In the genomic region with DNA sequence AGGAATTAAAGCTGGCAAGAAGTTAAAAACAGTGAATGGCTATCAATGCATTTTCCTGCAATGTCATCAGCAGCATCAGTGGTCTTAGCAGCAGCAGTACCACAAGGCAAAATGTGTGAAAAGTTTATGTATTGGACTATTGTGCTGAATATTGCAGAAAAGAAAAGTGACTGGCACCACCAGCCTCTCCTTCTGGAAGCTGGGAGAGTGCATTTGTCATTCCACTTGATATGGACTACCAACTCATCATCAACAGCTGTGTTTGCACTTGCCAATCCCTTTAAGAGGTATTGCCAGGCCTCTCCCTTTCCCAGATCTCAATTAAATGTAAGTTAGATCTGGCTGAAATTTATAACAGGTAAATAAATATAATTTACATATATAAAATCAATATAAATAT, we compare ENCODE assay signal across 20 cellular contexts.
"Had no signal": no experiment of that assay in that cellular context is flagged by ENCODE, and none has a peak within 500 bp of the region (broad histone marks: within the 10 kb centered on the region; RNA-seq: fewer than 3 reads in every experiment).

No MANE protein-coding gene starts in this region.

- H3K27me3 Mint-ChIP-seq: dendritic cell treated with granulocyte-macrophage colony-stimulating factor and Interleukin-4, amounts not matched to agents 40 ng/mL and 50 ng/mL, for 4 days had no signal

- H3K9me3 Mint-ChIP-seq: activated naive CD4-positive, alpha-beta T cell treated with anti-CD3 and anti-CD28 coated beads, Interleukin-2, amount 50 U/mL, for 72 hours; activated T-cell treated with anti-CD3 and anti-CD28 coated beads, Interleukin-2, amount 50 U/mL, for 24 hours; activated T-helper 17 cell treated with anti-CD3 and anti-CD28 coated beads, Interleukin-2, amount 50 U/mL, for 72 hours; dendritic cell treated with granulocyte-macrophage colony-stimulating factor and Interleukin-4, amounts not matched to agents 40 ng/mL and 50 ng/mL, for 4 days; nephron; stimulated activated naive CD8-positive, alpha-beta T cell treated with anti-CD3 and anti-CD28 coated beads, Interleukin-15, Interleukin-2, amounts not matched to agents 100 ng/mL and 50 ng/mL, for 24 hours had no signal

- H3K36me3 Mint-ChIP-seq: activated naive CD4-positive, alpha-beta T cell treated with anti-CD3 and anti-CD28 coated beads, Interleukin-2, amount 50 U/mL, for 72 hours; brain; WTC11 had no signal

- H3K27ac Mint-ChIP-seq: activated naive CD4-positive, alpha-beta T cell treated with anti-CD3 and anti-CD28 coated beads, Interleukin-2, amount 50 U/mL, for 72 hours; activated T-cell treated with anti-CD3 and anti-CD28 coated beads, Interleukin-2, amount 50 U/mL, for 24 hours; activated T-helper 17 cell treated with anti-CD3 and anti-CD28 coated beads, Interleukin-2, amount 50 U/mL, for 72 hours; brain; dendritic cell treated with granulocyte-macrophage colony-stimulating factor and Interleukin-4, amounts not matched to agents 40 ng/mL and 50 ng/mL, for 4 days; nephron; stimulated activated naive CD8-positive, alpha-beta T cell treated with anti-CD3 and anti-CD28 coated beads, Interleukin-15, Interleukin-2, amounts not matched to agents 100 ng/mL and 50 ng/mL, for 24 hours; WTC11 had no signal

- DNase-seq: activated T-cell treated with anti-CD3 and anti-CD28 coated beads, Interleukin-2, amount 50 U/mL, for 24 hours; aorta; effector CD4-positive, alpha-beta T cell; foreskin fibroblast; kidney glomerular epithelial cell; left ventricle myocardium superior; mammary epithelial cell; ovary; psoas muscle; stimulated activated CD4-positive, alpha-beta T cell treated with anti-CD3 and anti-CD28 coated beads, Interleukin-4, amount 100 ng/mL, for 4 hours; T1000; thyroid gland; upper lobe of right lung had no signal

- H3K4me1 Mint-ChIP-seq: activated T-helper 17 cell treated with anti-CD3 and anti-CD28 coated beads, Interleukin-2, amount 50 U/mL, for 72 hours had no signal

- H3K4me3 Mint-ChIP-seq: activated T-cell treated with anti-CD3 and anti-CD28 coated beads, Interleukin-2, amount 50 U/mL, for 24 hours; activated T-helper 17 cell treated with anti-CD3 and anti-CD28 coated beads, Interleukin-2, amount 50 U/mL, for 72 hours; brain; dendritic cell treated with granulocyte-macrophage colony-stimulating factor and Interleukin-4, amounts not matched to agents 40 ng/mL and 50 ng/mL, for 4 days; nephron; stimulated activated naive CD8-positive, alpha-beta T cell treated with anti-CD3 and anti-CD28 coated beads, Interleukin-15, Interleukin-2, amounts not matched to agents 100 ng/mL and 50 ng/mL, for 24 hours; WTC11 had no signal
